ENCODE assay signal across 2 cellular contexts in genomic region chr2:106812377-106812776, GRCh38.
A peak's percentile ranks its signal among the peaks of the same experiment; 100 is the strongest.
TF ChIP-seq lines count a peak whose summit lies in the region.

No MANE protein-coding gene starts in this region.

TF ChIP-seq in liver, 16 proteins besides CTCF, POLR2A, EP300 and RAD21 (continued from another document):
- TF ChIP-seq, protein P1, sequence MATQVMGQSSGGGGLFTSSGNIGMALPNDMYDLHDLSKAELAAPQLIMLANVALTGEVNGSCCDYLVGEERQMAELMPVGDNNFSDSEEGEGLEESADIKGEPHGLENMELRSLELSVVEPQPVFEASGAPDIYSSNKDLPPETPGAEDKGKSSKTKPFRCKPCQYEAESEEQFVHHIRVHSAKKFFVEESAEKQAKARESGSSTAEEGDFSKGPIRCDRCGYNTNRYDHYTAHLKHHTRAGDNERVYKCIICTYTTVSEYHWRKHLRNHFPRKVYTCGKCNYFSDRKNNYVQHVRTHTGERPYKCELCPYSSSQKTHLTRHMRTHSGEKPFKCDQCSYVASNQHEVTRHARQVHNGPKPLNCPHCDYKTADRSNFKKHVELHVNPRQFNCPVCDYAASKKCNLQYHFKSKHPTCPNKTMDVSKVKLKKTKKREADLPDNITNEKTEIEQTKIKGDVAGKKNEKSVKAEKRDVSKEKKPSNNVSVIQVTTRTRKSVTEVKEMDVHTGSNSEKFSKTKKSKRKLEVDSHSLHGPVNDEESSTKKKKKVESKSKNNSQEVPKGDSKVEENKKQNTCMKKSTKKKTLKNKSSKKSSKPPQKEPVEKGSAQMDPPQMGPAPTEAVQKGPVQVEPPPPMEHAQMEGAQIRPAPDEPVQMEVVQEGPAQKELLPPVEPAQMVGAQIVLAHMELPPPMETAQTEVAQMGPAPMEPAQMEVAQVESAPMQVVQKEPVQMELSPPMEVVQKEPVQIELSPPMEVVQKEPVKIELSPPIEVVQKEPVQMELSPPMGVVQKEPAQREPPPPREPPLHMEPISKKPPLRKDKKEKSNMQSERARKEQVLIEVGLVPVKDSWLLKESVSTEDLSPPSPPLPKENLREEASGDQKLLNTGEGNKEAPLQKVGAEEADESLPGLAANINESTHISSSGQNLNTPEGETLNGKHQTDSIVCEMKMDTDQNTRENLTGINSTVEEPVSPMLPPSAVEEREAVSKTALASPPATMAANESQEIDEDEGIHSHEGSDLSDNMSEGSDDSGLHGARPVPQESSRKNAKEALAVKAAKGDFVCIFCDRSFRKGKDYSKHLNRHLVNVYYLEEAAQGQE (IDR thresholded peaks at IDR 0.05), result no peak
- TF ChIP-seq GABPA (IDR thresholded peaks at IDR 0.05 in 1 of 2, conservative IDR thresholded peaks at IDR 0.05 in 1 of 2) (no peak), HNF4G (IDR thresholded peaks at IDR 0.05) (no peak), YY1 (IDR thresholded peaks at IDR 0.05) (no peak), JUND (IDR thresholded peaks at IDR 0.05) (no peak), HNF4A (conservative IDR thresholded peaks at IDR 0.05) (no peak), NR2F2 (IDR thresholded peaks at IDR 0.05) (peak; percentile 74), FOXA2 (IDR thresholded peaks at IDR 0.05) (no peak), EGR1 (IDR thresholded peaks at IDR 0.05; ENCODE audit: low read depth in 2 of 2) (no peak)
- TF ChIP-seq, protein P2, sequence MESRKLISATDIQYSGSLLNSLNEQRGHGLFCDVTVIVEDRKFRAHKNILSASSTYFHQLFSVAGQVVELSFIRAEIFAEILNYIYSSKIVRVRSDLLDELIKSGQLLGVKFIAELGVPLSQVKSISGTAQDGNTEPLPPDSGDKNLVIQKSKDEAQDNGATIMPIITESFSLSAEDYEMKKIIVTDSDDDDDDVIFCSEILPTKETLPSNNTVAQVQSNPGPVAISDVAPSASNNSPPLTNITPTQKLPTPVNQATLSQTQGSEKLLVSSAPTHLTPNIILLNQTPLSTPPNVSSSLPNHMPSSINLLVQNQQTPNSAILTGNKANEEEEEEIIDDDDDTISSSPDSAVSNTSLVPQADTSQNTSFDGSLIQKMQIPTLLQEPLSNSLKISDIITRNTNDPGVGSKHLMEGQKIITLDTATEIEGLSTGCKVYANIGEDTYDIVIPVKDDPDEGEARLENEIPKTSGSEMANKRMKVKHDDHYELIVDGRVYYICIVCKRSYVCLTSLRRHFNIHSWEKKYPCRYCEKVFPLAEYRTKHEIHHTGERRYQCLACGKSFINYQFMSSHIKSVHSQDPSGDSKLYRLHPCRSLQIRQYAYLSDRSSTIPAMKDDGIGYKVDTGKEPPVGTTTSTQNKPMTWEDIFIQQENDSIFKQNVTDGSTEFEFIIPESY (IDR thresholded peaks at IDR 0.05), result no peak
- TF ChIP-seq, protein P3, sequence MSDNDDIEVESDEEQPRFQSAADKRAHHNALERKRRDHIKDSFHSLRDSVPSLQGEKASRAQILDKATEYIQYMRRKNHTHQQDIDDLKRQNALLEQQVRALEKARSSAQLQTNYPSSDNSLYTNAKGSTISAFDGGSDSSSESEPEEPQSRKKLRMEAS (IDR thresholded peaks at IDR 0.05), result no peak

TF ChIP-seq in HepG2, 621 proteins besides CTCF, POLR2A, EP300 and RAD21 (continued from another document):
- no peak for TF ChIP-seq NFE2L2 (IDR thresholded peaks at IDR 0.05; ENCODE audit: low read length)
- TF ChIP-seq ZNF143 (CRISPR knock-in tag; IDR thresholded peaks at IDR 0.05), result no peak
